Comparison of ENCODE assay signal across 8 cellular contexts in genomic region chr14:100031506-100032281, GRCh38. TPM values are rescaled to one million over a fixed set of nuclear protein-coding genes. Genes with fewer than 3 reads are reported as not detected.
DNase-seq lines count a peak whose midpoint lies in the region; ATAC-seq and TF ChIP-seq lines count a peak whose summit lies in the region.

No MANE protein-coding gene starts in this region.

- H3K36me3 Mint-ChIP-seq in activated T-helper 2 cell treated with anti-CD3 and anti-CD28 coated beads, Interferon-gamma antibody, Interleukin-2, Interleukin-4, amounts not matched to agents 10 μg/mL and 5 μg/mL and 100 μg/mL, durations not matched to agents 14 hours and 24 hours and 36 hours (ENCODE audit: low read depth): peaks cover 3% of the 10 kb centered on the region

- peak overlapping the region; percentile 19 for H3K4me3 ChIP-seq in rectal smooth muscle tissue (ENCODE audit: low read length)

- peaks cover 6% of the 10 kb centered on the region for H3K4me1 ChIP-seq in rectal smooth muscle tissue (ENCODE audit: control insufficient read depth, insufficient read depth, low read length)

- no peak for TF ChIP-seq POLR2A in GM18505 (IDR thresholded peaks at IDR 0.05; ENCODE audit: borderline replicate concordance, extremely low read depth, insufficient read depth, insufficient read length)

- DNase-seq in DMS79 treated with DMSO at 0.1 percent for 48 hours (lab: John Stamatoyannopoulos, UW) (peak; percentile 88), RKO (ENCODE audit: low spot score) (peak; percentile 94), fibroblast of peridontal ligament (ENCODE audit: extremely low read depth) (peak; percentile 99), UCSD-AML1 (lab: John Stamatoyannopoulos, UW; ENCODE audit: unreplicated experiment) (no peak)
- no peak for DNase-seq in activated T-helper 2 cell treated with anti-CD3 and anti-CD28 coated beads, Interferon-gamma antibody, Interleukin-2, Interleukin-4, amounts not matched to agents 10 μg/mL and 5 μg/mL and 100 μg/mL, durations not matched to agents 14 hours and 24 hours and 36 hours (ENCODE audit: low spot score)

- H3K4me1 Mint-ChIP-seq in activated T-helper 2 cell treated with anti-CD3 and anti-CD28 coated beads, Interferon-gamma antibody, Interleukin-2, Interleukin-4, amounts not matched to agents 10 μg/mL and 5 μg/mL and 100 μg/mL, durations not matched to agents 14 hours and 24 hours and 36 hours (ENCODE audit: low read depth): peaks cover 9% of the 10 kb centered on the region

- ATAC-seq in GM18505 (IDR thresholded peaks at IDR 0.05; ENCODE audit: unreplicated experiment) (no peak), GM18907 (IDR thresholded peaks at IDR 0.05; ENCODE audit: unreplicated experiment) (no peak)

- intact Hi-C loops in activated T-helper 2 cell treated with anti-CD3 and anti-CD28 coated beads, Interferon-gamma antibody, Interleukin-2, Interleukin-4, amounts not matched to agents 10 μg/mL and 5 μg/mL and 100 μg/mL, durations not matched to agents 14 hours and 24 hours and 36 hours (cut with micrococcal nuclease): no loop called here

- H3K27me3 ChIP-seq in rectal smooth muscle tissue (ENCODE audit: control insufficient read depth, insufficient read depth, low read length): no peaks in the 10 kb centered on the region

- H3K4me3 Mint-ChIP-seq in activated T-helper 2 cell treated with anti-CD3 and anti-CD28 coated beads, Interferon-gamma antibody, Interleukin-2, Interleukin-4, amounts not matched to agents 10 μg/mL and 5 μg/mL and 100 μg/mL, durations not matched to agents 14 hours and 24 hours and 36 hours (ENCODE audit: low read depth): no peak overlapping the region

- H3K27ac Mint-ChIP-seq in activated T-helper 2 cell treated with anti-CD3 and anti-CD28 coated beads, Interferon-gamma antibody, Interleukin-2, Interleukin-4, amounts not matched to agents 10 μg/mL and 5 μg/mL and 100 μg/mL, durations not matched to agents 14 hours and 24 hours and 36 hours: no peak overlapping the region

- H3K27ac ChIP-seq in rectal smooth muscle tissue (ENCODE audit: low read depth, low read length): peak overlapping the region; percentile 28

- no peak overlapping the region for H3K9ac ChIP-seq in rectal smooth muscle tissue (ENCODE audit: low read length)

- no peaks in the 10 kb centered on the region for H3K27me3 Mint-ChIP-seq in activated T-helper 2 cell treated with anti-CD3 and anti-CD28 coated beads, Interferon-gamma antibody, Interleukin-2, Interleukin-4, amounts not matched to agents 10 μg/mL and 5 μg/mL and 100 μg/mL, durations not matched to agents 14 hours and 24 hours and 36 hours (ENCODE audit: low read depth)

- no peaks in the 10 kb centered on the region for H3K9me3 Mint-ChIP-seq in activated T-helper 2 cell treated with anti-CD3 and anti-CD28 coated beads, Interferon-gamma antibody, Interleukin-2, Interleukin-4, amounts not matched to agents 10 μg/mL and 5 μg/mL and 100 μg/mL, durations not matched to agents 14 hours and 24 hours and 36 hours

- H3K36me3 ChIP-seq in rectal smooth muscle tissue (ENCODE audit: control insufficient read depth, insufficient read depth, low read length): no peaks in the 10 kb centered on the region

RNA-seq across cellular contexts. Expression of gene EVL, which starts 33.5 kb away (rescaled TPM):
- 255 TPM in 2 replicates for total RNA-seq in activated T-helper 2 cell treated with anti-CD3 and anti-CD28 coated beads, Interferon-gamma antibody, Interleukin-2, Interleukin-4, amounts not matched to agents 10 μg/mL and 5 μg/mL and 100 μg/mL, durations not matched to agents 14 hours and 24 hours and 36 hours

Comparison
In these comparisons a context has a peak if more than half of its experiments do, and no peak if none do; other contexts are left out.
1. DNase-seq: peak in DMS79 treated with DMSO at 0.1 percent for 48 hours (single experiment), RKO (single experiment) and fibroblast of peridontal ligament (single experiment); none in activated T-helper 2 cell treated with anti-CD3 and anti-CD28 coated beads, Interferon-gamma antibody, Interleukin-2, Interleukin-4, amounts not matched to agents 10 μg/mL and 5 μg/mL and 100 μg/mL, durations not matched to agents 14 hours and 24 hours and 36 hours (single experiment) and UCSD-AML1 (single experiment).